In genomic region chr6:15663057-15663638, GRCh38 we compare ENCODE assay signal across 8 cellular contexts. TPM values are rescaled to one million over a fixed set of nuclear protein-coding genes. Genes with fewer than 3 reads are reported as not detected.
DNase-seq lines count a peak whose midpoint lies in the region; ATAC-seq lines count a peak whose summit lies in the region.

No MANE protein-coding gene starts in this region.

- H3K36me3 ChIP-seq in MG63 (no peaks in the 10 kb centered on the region), iPS-20b (ENCODE audit: insufficient read depth, low read depth, low read length) (0 out of 2 replicates have a peak, but pooled peaks cover 3% of the 10 kb centered on the region)

- no peak overlapping the region for H3K9ac ChIP-seq in iPS-20b (ENCODE audit: low read depth, low read length)

- no peaks in the 10 kb centered on the region for H3K27me3 ChIP-seq in MG63
- peaks cover 32% of the 10 kb centered on the region for H3K27me3 ChIP-seq in iPS-20b (ENCODE audit: insufficient read depth, low read length)

- H3K4me3 Mint-ChIP-seq in activated naive CD8-positive, alpha-beta T cell treated with anti-CD3 and anti-CD28 coated beads, Interleukin-2, amount 50 U/mL, for 24 hours: peak overlapping the region; percentile 82

- H3K4me3 ChIP-seq in MG63 (peak overlapping the region; percentile 64), iPS-20b (ENCODE audit: low read length) (peak overlapping the region; percentile 78; the same call in 1 of the 2 replicates)

- peak overlapping the region; percentile 15 for H3K27ac Mint-ChIP-seq in activated naive CD8-positive, alpha-beta T cell treated with anti-CD3 and anti-CD28 coated beads, Interleukin-2, amount 50 U/mL, for 24 hours

- peak; percentile 80 for DNase-seq in stimulated activated CD4-positive, alpha-beta T cell treated with anti-CD3 and anti-CD28 coated beads, Interleukin-1b, Interleukin-23, amount 100 ng/mL, for 48 hours
- no peak for DNase-seq in stimulated activated CD4-positive, alpha-beta T cell treated with anti-CD3 and anti-CD28 coated beads, Interleukin-12 subunit alpha, Interleukin-12 subunit beta, amount 100 ng/mL, for 4 hours
- peak; percentile 74 for DNase-seq in MG63
- DNase-seq in activated naive CD8-positive, alpha-beta T cell treated with anti-CD3 and anti-CD28 coated beads, Interleukin-2, amount 50 U/mL, for 24 hours: no peak
- peak; percentile 15 for DNase-seq in smooth muscle cell of the brain vasculature (ENCODE audit: low read depth, low spot score)
- DNase-seq in mucosa of gallbladder (ENCODE audit: low spot score): no peak

- H3K9me3 ChIP-seq in MG63 (no peaks in the 10 kb centered on the region), iPS-20b (ENCODE audit: insufficient read depth, low read depth, low read length) (no peaks in the 10 kb centered on the region)

- H3K36me3 Mint-ChIP-seq in activated naive CD8-positive, alpha-beta T cell treated with anti-CD3 and anti-CD28 coated beads, Interleukin-2, amount 50 U/mL, for 24 hours (ENCODE audit: low read depth): peaks cover 10% of the 10 kb centered on the region

- H3K4me1 ChIP-seq in iPS-20b (ENCODE audit: insufficient read depth, low read length): peaks cover 13% of the 10 kb centered on the region

- peaks cover 10% of the 10 kb centered on the region for H3K27me3 Mint-ChIP-seq in activated naive CD8-positive, alpha-beta T cell treated with anti-CD3 and anti-CD28 coated beads, Interleukin-2, amount 50 U/mL, for 24 hours

- H3K4me1 Mint-ChIP-seq in activated naive CD8-positive, alpha-beta T cell treated with anti-CD3 and anti-CD28 coated beads, Interleukin-2, amount 50 U/mL, for 24 hours: peaks cover 39% of the 10 kb centered on the region

- H3K9me3 Mint-ChIP-seq in activated naive CD8-positive, alpha-beta T cell treated with anti-CD3 and anti-CD28 coated beads, Interleukin-2, amount 50 U/mL, for 24 hours: no peaks in the 10 kb centered on the region

- ATAC-seq in activated naive CD8-positive, alpha-beta T cell treated with anti-CD3 and anti-CD28 coated beads, Interleukin-2, amount 50 U/mL, for 24 hours: peak; percentile 82
- ATAC-seq in GM18909 (IDR thresholded peaks at IDR 0.05; ENCODE audit: poor library complexity, unreplicated experiment): no peak

- no peak overlapping the region for H3K27ac ChIP-seq in iPS-20b (ENCODE audit: low read length)

RNA-seq across cellular contexts. Expression of gene DTNBP1, which starts 0.3 kb away (rescaled TPM):
- total RNA-seq in MG63 (2014; rRNA removed; shearing (Covaris generic); ENCODE audit: low replicate concordance): 2.0 and 10.3 TPM in 2 replicates
- 30.8 TPM for total RNA-seq in mucosa of gallbladder

Comparison
In these comparisons a context has a peak if more than half of its experiments do, and no peak if none do; other contexts are left out.
1. DNase-seq: peak in stimulated activated CD4-positive, alpha-beta T cell treated with anti-CD3 and anti-CD28 coated beads, Interleukin-1b, Interleukin-23, amount 100 ng/mL, for 48 hours (single experiment), MG63 (single experiment) and smooth muscle cell of the brain vasculature (single experiment); none in stimulated activated CD4-positive, alpha-beta T cell treated with anti-CD3 and anti-CD28 coated beads, Interleukin-12 subunit alpha, Interleukin-12 subunit beta, amount 100 ng/mL, for 4 hours (single experiment), activated naive CD8-positive, alpha-beta T cell treated with anti-CD3 and anti-CD28 coated beads, Interleukin-2, amount 50 U/mL, for 24 hours (single experiment) and mucosa of gallbladder (single experiment).